ENCODE assay signal across 8 cellular contexts in the genomic region with DNA sequence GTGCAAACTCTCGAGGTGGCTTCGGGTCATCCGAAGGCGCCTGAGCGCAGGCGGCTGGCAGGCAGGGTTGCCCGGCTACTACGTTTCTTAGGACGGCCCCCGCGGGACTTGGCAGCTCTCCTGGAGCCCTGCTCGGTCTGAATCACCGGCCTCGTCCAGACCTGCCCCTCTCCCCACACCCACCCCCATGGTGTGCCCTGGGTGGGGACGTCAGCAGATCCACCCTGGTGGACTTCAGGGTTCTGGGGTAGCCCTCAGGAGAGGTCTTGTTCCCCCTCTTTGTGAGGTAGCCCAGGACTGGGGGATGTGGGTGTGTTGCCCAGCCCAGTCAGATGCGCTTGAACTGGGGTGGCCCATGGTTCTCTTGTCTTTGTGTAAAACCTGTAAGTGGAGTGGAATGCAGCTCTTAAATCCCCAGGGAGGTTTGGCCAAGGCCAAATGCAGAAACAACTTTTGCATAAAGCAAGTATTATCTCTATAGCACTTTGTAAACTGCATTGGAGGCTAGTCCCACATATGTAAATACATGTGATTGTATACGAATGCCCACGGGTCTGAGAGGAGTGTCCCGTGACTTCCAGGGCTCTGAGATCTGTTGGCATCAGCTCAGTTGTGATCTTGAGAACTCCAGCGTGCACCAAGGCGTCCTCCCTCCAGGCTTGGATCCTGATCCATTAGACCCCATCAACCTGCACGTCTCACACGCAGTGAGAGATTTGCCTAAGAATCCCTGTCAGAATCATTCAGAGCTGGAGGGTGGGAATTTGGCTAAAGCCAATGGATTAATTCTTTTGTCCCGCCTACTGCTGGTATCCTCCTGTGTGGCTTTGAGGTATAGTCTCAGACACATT. TPM values are rescaled to one million over a fixed set of nuclear protein-coding genes. Genes with fewer than 3 reads are reported as not detected.
DNase-seq lines count a peak whose midpoint lies in the region; ATAC-seq, FAIRE-seq and TF ChIP-seq lines count a peak whose summit lies in the region.

No MANE protein-coding gene starts in this region.

- no peak for FAIRE-seq in GM12891 (lab: Jason Lieb, UNC)

- H3K4me1 Mint-ChIP-seq in memory B cell = peaks cover 21% of the 10 kb centered on the region

- peak; percentile 15; the same call in 1 of the 2 replicates for TF ChIP-seq POLR2A in GM12891 (IDR thresholded peaks at IDR 0.05; ENCODE audit: low read depth, low read length)

- H3K27ac Mint-ChIP-seq in memory B cell = peak overlapping the region; percentile 55

- H3K4me3 Mint-ChIP-seq in memory B cell = peak overlapping the region; percentile 97

- BruUV-seq in PC-3 (replicated peaks; lab: Mats Ljungman, UMichigan) = TSS peak; percentile 29

- CTCF ChIA-PET in PC-3 (lab: Charles Lee) = interaction anchor here (0.6 to 1.3 kb wide), 3 partner anchors 115 to 201 kb away, joined by 3 to 10 read pairs (median 7); no protein-coding TSS in a partner anchor

- H3K79me2 ChIP-seq in PC-3 (ENCODE audit: low read length) = peaks cover 44% of the 10 kb centered on the region

- no peaks in the 10 kb centered on the region for H3K27me3 Mint-ChIP-seq in memory B cell

- no peak overlapping the region for H2AFZ ChIP-seq in PC-3 (ENCODE audit: low read length)

- H3K36me3 ChIP-seq in PC-3 (ENCODE audit: low read depth, low read length) (no peaks in the 10 kb centered on the region), ectodermal cell (ENCODE audit: control insufficient read depth, insufficient read depth, low read length) (no peaks in the 10 kb centered on the region), tibial artery (no peaks in the 10 kb centered on the region)

- POLR2A ChIA-PET in PC-3 (lab: Charles Lee; ENCODE audit: unreplicated experiment) = no interaction called here

- ATAC-seq in PC-3 = peak; percentile 31
- ATAC-seq in memory B cell (ENCODE audit: low read depth) = no peak
- ATAC-seq in GM19452 (IDR thresholded peaks at IDR 0.05; ENCODE audit: unreplicated experiment) = no peak

- H3K27ac ChIP-seq in PC-3 (ENCODE audit: low read length) (peak overlapping the region; percentile 26), ectodermal cell (ENCODE audit: insufficient read depth, low read depth, low read length, poor library complexity, severe bottlenecking) (no peak overlapping the region), tibial artery (peak overlapping the region; percentile 94 to 95)

- TF ChIP-seq CTCF in PC-3 (conservative IDR thresholded peaks at IDR 0.05; ENCODE audit: low read depth, low read length) = no peak
- no peak for TF ChIP-seq CTCF in tibial artery (IDR thresholded peaks at IDR 0.05)

- H3K9me3 ChIP-seq in PC-3 (ENCODE audit: low read length) (no peaks in the 10 kb centered on the region), ectodermal cell (ENCODE audit: control insufficient read depth, low read length) (no peaks in the 10 kb centered on the region), tibial artery (no peaks in the 10 kb centered on the region)

- H3K9me3 Mint-ChIP-seq in memory B cell = no peaks in the 10 kb centered on the region

- no peaks in the 10 kb centered on the region for H3K36me3 Mint-ChIP-seq in memory B cell

- DNase-seq in GM12891 (ENCODE audit: insufficient read length, low spot score) = no peak
- DNase-seq in PC-3 = peak; percentile 68
- DNase-seq in memory B cell (ENCODE audit: low spot score in 2 of 2) = peak; percentile 14 to 16
- DNase-seq in tibial artery = peak; percentile 65 to 90
- DNase-seq in UCSD-AML1 (lab: John Stamatoyannopoulos, UW; ENCODE audit: unreplicated experiment) = no peak
- no peak for DNase-seq in activated CD4-positive, CD25-positive, alpha-beta regulatory T cell (lab: John Stamatoyannopoulos, UW)

- WGBS in ectodermal cell, 2 experiments = 11 to 14% methylated on average over 24 of the region's 24 CpGs

- peak overlapping the region; percentile 63; the same call in 1 of the 2 replicates for H3K9ac ChIP-seq in PC-3 (ENCODE audit: low read length)

- H3K4me3 ChIP-seq in PC-3 (ENCODE audit: low read length) (peak overlapping the region; percentile 89), ectodermal cell (ENCODE audit: insufficient read depth, low read depth, low read length) (peak overlapping the region; percentile 83), tibial artery (peak overlapping the region; percentile 85 to 89)

- H3K27me3 ChIP-seq in PC-3 (ENCODE audit: low read length) = no peaks in the 10 kb centered on the region
- peaks cover 35% of the 10 kb centered on the region for H3K27me3 ChIP-seq in ectodermal cell (ENCODE audit: control insufficient read depth, insufficient read depth, low read length, poor library complexity, severe bottlenecking)
- no peaks in the 10 kb centered on the region for H3K27me3 ChIP-seq in tibial artery

- H3K4me1 ChIP-seq in PC-3 (ENCODE audit: insufficient read depth, low read length) (peaks cover 19% of the 10 kb centered on the region), ectodermal cell (ENCODE audit: control insufficient read depth, insufficient read depth, low read length) (peaks cover 23% of the 10 kb centered on the region), tibial artery (peaks cover 0 to 59% (median 38%) of the 10 kb centered on the region in 4 donors)

- peaks cover 12% of the 10 kb centered on the region for H4K20me1 ChIP-seq in PC-3 (ENCODE audit: low read length)

- H3K9me2 ChIP-seq in PC-3 (replicated peaks; ENCODE audit: low read length) = no peaks in the 10 kb centered on the region

- intact Hi-C loops in PC-3 (cut with micrococcal nuclease) = loop anchor here (5.0 kb wide), 2 partner anchors 62 to 73 kb away; no protein-coding TSS in a partner anchor
- intact Hi-C loops in tibial artery (cut with DNase I; ENCODE audit: low total_unique reads) = loop anchor here (2.0 to 5.0 kb wide), 4 partner anchors 42 to 198 kb away; no protein-coding TSS in a partner anchor

- peak overlapping the region; percentile 87 for H3K4me2 ChIP-seq in PC-3 (ENCODE audit: low read length)

- no peaks in the 10 kb centered on the region for H3F3A ChIP-seq in PC-3 (ENCODE audit: low read length, unreplicated experiment)

TF ChIP-seq in GM12891, 5 proteins besides CTCF, POLR2A, EP300 and RAD21:
- TF ChIP-seq SPI1 (IDR thresholded peaks at IDR 0.05; ENCODE audit: low read depth, low read length) (no peak), POLR2AphosphoS5 (IDR thresholded peaks at IDR 0.05; ENCODE audit: low read depth, low read length) (no peak; the same call in 1 of the 2 replicates), POU2F2 (IDR thresholded peaks at IDR 0.05; ENCODE audit: low read depth, low read length) (no peak), TAF1 (IDR thresholded peaks at IDR 0.05; ENCODE audit: low read depth, low read length) (no peak), PAX5 (IDR thresholded peaks at IDR 0.05; ENCODE audit: insufficient read depth, low read length, severe bottlenecking) (no peak)
TF ChIP-seq in GM12891: peak in this region for 0.

RNA-seq across cellular contexts. Expression of a gene that starts 1.8 kb away (rescaled TPM):
- 26.1 TPM for polyA plus RNA-seq in GM12891 (2012; ENCODE audit: low read depth, missing spikeins)
- total RNA-seq in PC-3 (2014; rRNA removed) = 19.5 and 22.7 TPM in 2 replicates
- 26.3 TPM for polyA plus RNA-seq in ectodermal cell (2013, experiment 1 of 4)
- polyA plus RNA-seq in ectodermal cell (2013, experiment 2 of 4) = 33.7 TPM
- 19.5 TPM for polyA plus RNA-seq in ectodermal cell (2013, experiment 3 of 4)
- 21.0 TPM for polyA plus RNA-seq in ectodermal cell (2013, experiment 4 of 4)

Comparison
In these comparisons a context has a peak if more than half of its experiments do, and no peak if none do; other contexts are left out.
1. DNase-seq: peak in PC-3 (single experiment), memory B cell (2 of 2) and tibial artery (2 of 2); none in GM12891 (single experiment), UCSD-AML1 (single experiment) and activated CD4-positive, CD25-positive, alpha-beta regulatory T cell (0 of 4).
2. Peak in every context shown above with its lines, with median percentiles within 50 percentile points of each other: H3K4me3 ChIP-seq.